Comparison of ENCODE assay signal across 1 cellular context in the genomic region with DNA sequence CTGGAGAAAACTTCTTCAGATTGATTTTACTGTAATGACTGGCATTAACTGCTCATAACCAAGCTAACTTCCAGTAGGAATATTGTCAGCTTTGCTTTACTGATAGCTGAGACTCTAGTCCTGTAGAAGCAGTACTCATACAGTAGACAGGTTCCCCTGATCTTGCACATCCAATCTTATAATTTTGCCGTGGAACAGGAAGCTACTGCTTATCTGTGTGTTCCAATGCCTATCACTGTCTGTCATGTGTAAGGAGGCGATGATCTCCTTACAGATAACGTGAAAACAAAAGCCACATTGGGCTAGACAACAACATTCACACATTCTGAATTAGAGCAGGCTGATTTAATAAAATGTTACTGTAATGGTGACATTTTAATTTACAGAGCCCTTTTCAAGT.
A peak's percentile ranks its signal among the peaks of the same experiment; 100 is the strongest.
TF ChIP-seq lines count a peak whose summit lies in the region.

No MANE protein-coding gene starts in this region.

TF ChIP-seq in K562, 482 proteins besides CTCF, POLR2A, EP300 and RAD21 (continued from another document and continues in another):
- TF ChIP-seq, protein P1, sequence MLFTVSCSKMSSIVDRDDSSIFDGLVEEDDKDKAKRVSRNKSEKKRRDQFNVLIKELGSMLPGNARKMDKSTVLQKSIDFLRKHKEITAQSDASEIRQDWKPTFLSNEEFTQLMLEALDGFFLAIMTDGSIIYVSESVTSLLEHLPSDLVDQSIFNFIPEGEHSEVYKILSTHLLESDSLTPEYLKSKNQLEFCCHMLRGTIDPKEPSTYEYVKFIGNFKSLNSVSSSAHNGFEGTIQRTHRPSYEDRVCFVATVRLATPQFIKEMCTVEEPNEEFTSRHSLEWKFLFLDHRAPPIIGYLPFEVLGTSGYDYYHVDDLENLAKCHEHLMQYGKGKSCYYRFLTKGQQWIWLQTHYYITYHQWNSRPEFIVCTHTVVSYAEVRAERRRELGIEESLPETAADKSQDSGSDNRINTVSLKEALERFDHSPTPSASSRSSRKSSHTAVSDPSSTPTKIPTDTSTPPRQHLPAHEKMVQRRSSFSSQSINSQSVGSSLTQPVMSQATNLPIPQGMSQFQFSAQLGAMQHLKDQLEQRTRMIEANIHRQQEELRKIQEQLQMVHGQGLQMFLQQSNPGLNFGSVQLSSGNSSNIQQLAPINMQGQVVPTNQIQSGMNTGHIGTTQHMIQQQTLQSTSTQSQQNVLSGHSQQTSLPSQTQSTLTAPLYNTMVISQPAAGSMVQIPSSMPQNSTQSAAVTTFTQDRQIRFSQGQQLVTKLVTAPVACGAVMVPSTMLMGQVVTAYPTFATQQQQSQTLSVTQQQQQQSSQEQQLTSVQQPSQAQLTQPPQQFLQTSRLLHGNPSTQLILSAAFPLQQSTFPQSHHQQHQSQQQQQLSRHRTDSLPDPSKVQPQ (CRISPR knock-in tag; IDR thresholded peaks at IDR 0.05; ENCODE audit: borderline replicate concordance), result no peak
- TF ChIP-seq ZBTB8A (IDR thresholded peaks at IDR 0.05; ENCODE audit: partially characterized antibody) (no peak), TEAD4 (IDR thresholded peaks at IDR 0.05; ENCODE audit: low read length) (peak; percentile 94), TEAD4 (CRISPR knock-in tag; IDR thresholded peaks at IDR 0.05; ENCODE audit: borderline replicate concordance) (no peak), ZFP30 (CRISPR knock-in tag; IDR thresholded peaks at IDR 0.05; ENCODE audit: borderline replicate concordance) (no peak), CBFA2T2 (conservative IDR thresholded peaks at IDR 0.05) (peak; percentile 86), SMARCA4 (IDR thresholded peaks at IDR 0.05) (peak; percentile 92), NR1H2 (CRISPR knock-in tag; IDR thresholded peaks at IDR 0.05) (no peak), ZNF444 (CRISPR knock-in tag; IDR thresholded peaks at IDR 0.05) (no peak), RNF2 (IDR thresholded peaks at IDR 0.05) (peak; percentile 38; the same call in 1 of the 2 replicates), PPARD (CRISPR knock-in tag; IDR thresholded peaks at IDR 0.05) (no peak), ATF7 (IDR thresholded peaks at IDR 0.05) (peak; percentile 26; the same call in 1 of the 2 replicates), EZH2 (IDR thresholded peaks at IDR 0.05; ENCODE audit: borderline replicate concordance, low read depth, low read length) (no peak), MTA2 (IDR thresholded peaks at IDR 0.05; ENCODE audit: low read depth) (peak; percentile 79), CC2D1A (IDR thresholded peaks at IDR 0.05) (peak; percentile 62), ZNF175 (CRISPR knock-in tag; IDR thresholded peaks at IDR 0.05; ENCODE audit: low read depth) (0 out of 2 replicates have a peak, but pooled peaks have one; percentile 45), L3MBTL2 (IDR thresholded peaks at IDR 0.05) (peak; percentile 28; the same call in 1 of the 2 replicates), RBM17 (IDR thresholded peaks at IDR 0.05; ENCODE audit: borderline replicate concordance, low read depth, low read length) (no peak), DPF2 (IDR thresholded peaks at IDR 0.05) (peak; percentile 89), C11orf30 (IDR thresholded peaks at IDR 0.05; ENCODE audit: low read depth) (no peak), ZNF232 (CRISPR knock-in tag; IDR thresholded peaks at IDR 0.05) (no peak), KAT7 (CRISPR knock-in tag; IDR thresholded peaks at IDR 0.05; ENCODE audit: borderline replicate concordance) (no peak), FOXJ2 (tag; IDR thresholded peaks at IDR 0.05) (peak; percentile 87), CCNT2 (IDR thresholded peaks at IDR 0.05; ENCODE audit: borderline replicate concordance, extremely low read depth, insufficient read length, low read depth, low read length) (peak; percentile 48), SP2 (IDR thresholded peaks at IDR 0.05; ENCODE audit: extremely low read depth, low read depth, low read length, poor library complexity, severe bottlenecking) (no peak), MTA1 (IDR thresholded peaks at IDR 0.05; ENCODE audit: borderline replicate concordance) (peak; percentile 69; the same call in 1 of the 2 replicates), SMAD4 (CRISPR knock-in tag; conservative IDR thresholded peaks at IDR 0.05) (peak; percentile 93), ZSCAN32 (CRISPR knock-in tag; IDR thresholded peaks at IDR 0.05) (no peak), ZBTB17 (CRISPR knock-in tag; IDR thresholded peaks at IDR 0.05) (0 out of 2 replicates have a peak, but pooled peaks have one; percentile 44), MTA3 (IDR thresholded peaks at IDR 0.05; ENCODE audit: borderline replicate concordance) (peak; percentile 48; the same call in 1 of the 2 replicates), CTBP1 (IDR thresholded peaks at IDR 0.05; ENCODE audit: borderline replicate concordance) (peak; percentile 82; the same call in 1 of the 2 replicates)
- TF ChIP-seq, protein P2, sequence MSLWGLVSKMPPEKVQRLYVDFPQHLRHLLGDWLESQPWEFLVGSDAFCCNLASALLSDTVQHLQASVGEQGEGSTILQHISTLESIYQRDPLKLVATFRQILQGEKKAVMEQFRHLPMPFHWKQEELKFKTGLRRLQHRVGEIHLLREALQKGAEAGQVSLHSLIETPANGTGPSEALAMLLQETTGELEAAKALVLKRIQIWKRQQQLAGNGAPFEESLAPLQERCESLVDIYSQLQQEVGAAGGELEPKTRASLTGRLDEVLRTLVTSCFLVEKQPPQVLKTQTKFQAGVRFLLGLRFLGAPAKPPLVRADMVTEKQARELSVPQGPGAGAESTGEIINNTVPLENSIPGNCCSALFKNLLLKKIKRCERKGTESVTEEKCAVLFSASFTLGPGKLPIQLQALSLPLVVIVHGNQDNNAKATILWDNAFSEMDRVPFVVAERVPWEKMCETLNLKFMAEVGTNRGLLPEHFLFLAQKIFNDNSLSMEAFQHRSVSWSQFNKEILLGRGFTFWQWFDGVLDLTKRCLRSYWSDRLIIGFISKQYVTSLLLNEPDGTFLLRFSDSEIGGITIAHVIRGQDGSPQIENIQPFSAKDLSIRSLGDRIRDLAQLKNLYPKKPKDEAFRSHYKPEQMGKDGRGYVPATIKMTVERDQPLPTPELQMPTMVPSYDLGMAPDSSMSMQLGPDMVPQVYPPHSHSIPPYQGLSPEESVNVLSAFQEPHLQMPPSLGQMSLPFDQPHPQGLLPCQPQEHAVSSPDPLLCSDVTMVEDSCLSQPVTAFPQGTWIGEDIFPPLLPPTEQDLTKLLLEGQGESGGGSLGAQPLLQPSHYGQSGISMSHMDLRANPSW (CRISPR knock-in tag; IDR thresholded peaks at IDR 0.05), result no peak
- TF ChIP-seq, protein P3, sequence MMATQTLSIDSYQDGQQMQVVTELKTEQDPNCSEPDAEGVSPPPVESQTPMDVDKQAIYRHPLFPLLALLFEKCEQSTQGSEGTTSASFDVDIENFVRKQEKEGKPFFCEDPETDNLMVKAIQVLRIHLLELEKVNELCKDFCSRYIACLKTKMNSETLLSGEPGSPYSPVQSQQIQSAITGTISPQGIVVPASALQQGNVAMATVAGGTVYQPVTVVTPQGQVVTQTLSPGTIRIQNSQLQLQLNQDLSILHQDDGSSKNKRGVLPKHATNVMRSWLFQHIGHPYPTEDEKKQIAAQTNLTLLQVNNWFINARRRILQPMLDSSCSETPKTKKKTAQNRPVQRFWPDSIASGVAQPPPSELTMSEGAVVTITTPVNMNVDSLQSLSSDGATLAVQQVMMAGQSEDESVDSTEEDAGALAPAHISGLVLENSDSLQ (IDR thresholded peaks at IDR 0.05), result peak; percentile 88
- TF ChIP-seq, protein P4, sequence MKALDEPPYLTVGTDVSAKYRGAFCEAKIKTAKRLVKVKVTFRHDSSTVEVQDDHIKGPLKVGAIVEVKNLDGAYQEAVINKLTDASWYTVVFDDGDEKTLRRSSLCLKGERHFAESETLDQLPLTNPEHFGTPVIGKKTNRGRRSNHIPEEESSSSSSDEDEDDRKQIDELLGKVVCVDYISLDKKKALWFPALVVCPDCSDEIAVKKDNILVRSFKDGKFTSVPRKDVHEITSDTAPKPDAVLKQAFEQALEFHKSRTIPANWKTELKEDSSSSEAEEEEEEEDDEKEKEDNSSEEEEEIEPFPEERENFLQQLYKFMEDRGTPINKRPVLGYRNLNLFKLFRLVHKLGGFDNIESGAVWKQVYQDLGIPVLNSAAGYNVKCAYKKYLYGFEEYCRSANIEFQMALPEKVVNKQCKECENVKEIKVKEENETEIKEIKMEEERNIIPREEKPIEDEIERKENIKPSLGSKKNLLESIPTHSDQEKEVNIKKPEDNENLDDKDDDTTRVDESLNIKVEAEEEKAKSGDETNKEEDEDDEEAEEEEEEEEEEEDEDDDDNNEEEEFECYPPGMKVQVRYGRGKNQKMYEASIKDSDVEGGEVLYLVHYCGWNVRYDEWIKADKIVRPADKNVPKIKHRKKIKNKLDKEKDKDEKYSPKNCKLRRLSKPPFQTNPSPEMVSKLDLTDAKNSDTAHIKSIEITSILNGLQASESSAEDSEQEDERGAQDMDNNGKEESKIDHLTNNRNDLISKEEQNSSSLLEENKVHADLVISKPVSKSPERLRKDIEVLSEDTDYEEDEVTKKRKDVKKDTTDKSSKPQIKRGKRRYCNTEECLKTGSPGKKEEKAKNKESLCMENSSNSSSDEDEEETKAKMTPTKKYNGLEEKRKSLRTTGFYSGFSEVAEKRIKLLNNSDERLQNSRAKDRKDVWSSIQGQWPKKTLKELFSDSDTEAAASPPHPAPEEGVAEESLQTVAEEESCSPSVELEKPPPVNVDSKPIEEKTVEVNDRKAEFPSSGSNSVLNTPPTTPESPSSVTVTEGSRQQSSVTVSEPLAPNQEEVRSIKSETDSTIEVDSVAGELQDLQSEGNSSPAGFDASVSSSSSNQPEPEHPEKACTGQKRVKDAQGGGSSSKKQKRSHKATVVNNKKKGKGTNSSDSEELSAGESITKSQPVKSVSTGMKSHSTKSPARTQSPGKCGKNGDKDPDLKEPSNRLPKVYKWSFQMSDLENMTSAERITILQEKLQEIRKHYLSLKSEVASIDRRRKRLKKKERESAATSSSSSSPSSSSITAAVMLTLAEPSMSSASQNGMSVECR (CRISPR knock-in tag; IDR thresholded peaks at IDR 0.05), result no peak
- TF ChIP-seq, protein P5, sequence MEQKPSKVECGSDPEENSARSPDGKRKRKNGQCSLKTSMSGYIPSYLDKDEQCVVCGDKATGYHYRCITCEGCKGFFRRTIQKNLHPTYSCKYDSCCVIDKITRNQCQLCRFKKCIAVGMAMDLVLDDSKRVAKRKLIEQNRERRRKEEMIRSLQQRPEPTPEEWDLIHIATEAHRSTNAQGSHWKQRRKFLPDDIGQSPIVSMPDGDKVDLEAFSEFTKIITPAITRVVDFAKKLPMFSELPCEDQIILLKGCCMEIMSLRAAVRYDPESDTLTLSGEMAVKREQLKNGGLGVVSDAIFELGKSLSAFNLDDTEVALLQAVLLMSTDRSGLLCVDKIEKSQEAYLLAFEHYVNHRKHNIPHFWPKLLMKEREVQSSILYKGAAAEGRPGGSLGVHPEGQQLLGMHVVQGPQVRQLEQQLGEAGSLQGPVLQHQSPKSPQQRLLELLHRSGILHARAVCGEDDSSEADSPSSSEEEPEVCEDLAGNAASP (IDR thresholded peaks at IDR 0.05), result no peak
- TF ChIP-seq, protein P6, sequence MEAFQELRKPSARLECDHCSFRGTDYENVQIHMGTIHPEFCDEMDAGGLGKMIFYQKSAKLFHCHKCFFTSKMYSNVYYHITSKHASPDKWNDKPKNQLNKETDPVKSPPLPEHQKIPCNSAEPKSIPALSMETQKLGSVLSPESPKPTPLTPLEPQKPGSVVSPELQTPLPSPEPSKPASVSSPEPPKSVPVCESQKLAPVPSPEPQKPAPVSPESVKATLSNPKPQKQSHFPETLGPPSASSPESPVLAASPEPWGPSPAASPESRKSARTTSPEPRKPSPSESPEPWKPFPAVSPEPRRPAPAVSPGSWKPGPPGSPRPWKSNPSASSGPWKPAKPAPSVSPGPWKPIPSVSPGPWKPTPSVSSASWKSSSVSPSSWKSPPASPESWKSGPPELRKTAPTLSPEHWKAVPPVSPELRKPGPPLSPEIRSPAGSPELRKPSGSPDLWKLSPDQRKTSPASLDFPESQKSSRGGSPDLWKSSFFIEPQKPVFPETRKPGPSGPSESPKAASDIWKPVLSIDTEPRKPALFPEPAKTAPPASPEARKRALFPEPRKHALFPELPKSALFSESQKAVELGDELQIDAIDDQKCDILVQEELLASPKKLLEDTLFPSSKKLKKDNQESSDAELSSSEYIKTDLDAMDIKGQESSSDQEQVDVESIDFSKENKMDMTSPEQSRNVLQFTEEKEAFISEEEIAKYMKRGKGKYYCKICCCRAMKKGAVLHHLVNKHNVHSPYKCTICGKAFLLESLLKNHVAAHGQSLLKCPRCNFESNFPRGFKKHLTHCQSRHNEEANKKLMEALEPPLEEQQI (IDR thresholded peaks at IDR 0.05), result no peak; the same call in 1 of the 2 replicates
- TF ChIP-seq, protein P7, sequence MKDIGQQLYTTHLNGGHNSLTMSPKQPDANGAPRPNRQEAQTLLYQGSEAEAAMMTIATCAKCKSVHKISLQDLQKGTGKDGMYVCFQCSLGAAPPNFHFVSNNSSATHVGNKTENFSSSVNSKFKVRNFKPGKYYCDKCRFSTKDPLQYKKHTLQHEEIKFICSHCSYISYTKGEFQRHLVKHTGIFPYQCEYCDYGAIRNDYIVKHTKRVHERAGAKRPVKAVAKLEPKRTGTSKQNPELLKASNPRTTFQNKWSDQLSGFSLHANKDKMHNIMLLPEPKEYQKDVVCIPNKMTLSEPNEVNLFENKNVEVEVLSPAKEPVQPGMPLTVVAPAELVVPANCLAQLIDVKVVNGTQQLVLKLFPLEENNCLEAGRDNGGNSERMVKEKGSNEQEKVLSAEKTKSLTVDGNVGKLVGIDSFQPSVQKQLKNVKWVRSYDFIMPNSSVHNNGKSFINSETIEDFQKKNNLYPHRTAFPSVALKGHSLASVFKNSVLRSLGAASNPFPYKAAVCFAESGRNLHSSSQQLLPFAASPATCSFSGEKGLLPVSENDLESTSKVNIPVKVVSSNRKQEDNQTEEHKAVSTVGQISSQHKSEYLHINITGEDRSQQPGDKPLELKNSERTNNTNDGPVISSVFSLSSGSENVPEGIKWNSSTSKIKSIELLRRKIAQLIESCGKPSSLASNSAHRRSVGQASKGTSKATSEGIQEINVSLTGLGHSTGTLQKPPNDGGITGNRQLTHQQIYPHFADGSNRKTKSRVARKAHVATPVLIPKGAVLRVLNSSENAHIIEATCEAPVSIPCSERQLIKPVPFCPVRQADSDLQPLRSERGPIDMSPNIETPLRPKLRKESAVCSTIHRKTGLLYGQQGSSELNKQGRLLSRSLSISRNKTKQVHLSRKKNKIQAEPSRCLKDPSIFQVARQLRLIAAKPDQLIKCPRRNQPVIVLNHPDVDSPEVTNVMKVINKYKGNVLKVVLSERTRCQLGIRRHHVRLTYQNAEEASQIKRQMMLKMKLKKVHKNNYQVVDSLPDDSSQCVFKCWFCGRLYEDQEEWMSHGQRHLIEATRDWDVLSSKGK (CRISPR knock-in tag; IDR thresholded peaks at IDR 0.05), result no peak
- TF ChIP-seq, protein P8, sequence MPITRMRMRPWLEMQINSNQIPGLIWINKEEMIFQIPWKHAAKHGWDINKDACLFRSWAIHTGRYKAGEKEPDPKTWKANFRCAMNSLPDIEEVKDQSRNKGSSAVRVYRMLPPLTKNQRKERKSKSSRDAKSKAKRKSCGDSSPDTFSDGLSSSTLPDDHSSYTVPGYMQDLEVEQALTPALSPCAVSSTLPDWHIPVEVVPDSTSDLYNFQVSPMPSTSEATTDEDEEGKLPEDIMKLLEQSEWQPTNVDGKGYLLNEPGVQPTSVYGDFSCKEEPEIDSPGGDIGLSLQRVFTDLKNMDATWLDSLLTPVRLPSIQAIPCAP (CRISPR knock-in tag; IDR thresholded peaks at IDR 0.05; ENCODE audit: borderline replicate concordance), result no peak
